In genomic region chr11:65696802-65697552, GRCh38 we compare ENCODE assay signal across 1 cellular context.
TF ChIP-seq lines count a peak whose summit lies in the region.

No MANE protein-coding gene starts in this region.

TF ChIP-seq in HepG2, 621 proteins besides CTCF, POLR2A, EP300 and RAD21:
- TF ChIP-seq ZBTB26 (CRISPR knock-in tag; IDR thresholded peaks at IDR 0.05; ENCODE audit: borderline replicate concordance) (peak; percentile 78; the same call in 1 of the 2 replicates), DPF2 (CRISPR knock-in tag; IDR thresholded peaks at IDR 0.05; ENCODE audit: borderline replicate concordance, low read depth) (no peak)
TF ChIP-seq in HepG2: peak in this region for 1.
